ENCODE assay signal across 14 cellular contexts in genomic region chr11:118314985-118315384, GRCh38. TPM values are rescaled to one million over a fixed set of nuclear protein-coding genes. Genes with fewer than 3 reads are reported as not detected.
DNase-seq lines count a peak whose midpoint lies in the region; ATAC-seq, FAIRE-seq and TF ChIP-seq lines count a peak whose summit lies in the region.
"Had no signal": no experiment of that assay in that cellular context is flagged by ENCODE, and none has a peak within 500 bp of the region (broad histone marks: within the 10 kb centered on the region; RNA-seq: fewer than 3 reads in every experiment).

No MANE protein-coding gene starts in this region.

- no peaks in the 10 kb centered on the region for H3K36me3 Mint-ChIP-seq in endodermal cell (ENCODE audit: low read depth)

- FAIRE-seq in pancreas (lab: Jason Lieb, UNC) = no peak
- FAIRE-seq: G401.6 had no signal

- TF ChIP-seq CTCF in endodermal cell (conservative IDR thresholded peaks at IDR 0.05) = no peak
- no peak for TF ChIP-seq CTCF in pancreas (IDR thresholded peaks at IDR 0.05)
- no peak for TF ChIP-seq CTCF in adrenal gland (IDR thresholded peaks at IDR 0.05)

- H3K4me3 Mint-ChIP-seq in endodermal cell = peak overlapping the region; percentile 47

- no peak overlapping the region for H3K27ac ChIP-seq in endodermal cell (ENCODE audit: low read depth, low read length)
- no peak overlapping the region for H3K27ac ChIP-seq in pancreas
- no peak overlapping the region for H3K27ac ChIP-seq in adrenal gland

- H3K4me3 ChIP-seq in endodermal cell (ENCODE audit: low read length) (peak overlapping the region; percentile 70), pancreas (no peak overlapping the region), adrenal gland (no peak overlapping the region)
- H3K4me3 ChIP-seq: HAP-1, lung had no signal

- ATAC-seq in pancreas (peak; percentile 50 to 84 (median 56)), GM21717 (IDR thresholded peaks at IDR 0.05; ENCODE audit: unreplicated experiment) (no peak)

- H3K27ac Mint-ChIP-seq in endodermal cell = peak overlapping the region; percentile 96

- H3K27me3 Mint-ChIP-seq in endodermal cell (ENCODE audit: insufficient read depth) = peaks cover 20% of the 10 kb centered on the region

- no peaks in the 10 kb centered on the region for H3K27me3 ChIP-seq in endodermal cell (ENCODE audit: control insufficient read depth, insufficient read depth, low read length, poor library complexity, severe bottlenecking)
- peaks cover 0 to 7% (median 0%) of the 10 kb centered on the region in 4 donors for H3K27me3 ChIP-seq in pancreas
- H3K27me3 ChIP-seq in adrenal gland = peaks cover 18% of the 10 kb centered on the region

- DNase-seq in SIG-M5 treated with dmso at 0.1 percent for 504 hours (lab: John Stamatoyannopoulos, UW; ENCODE audit: unreplicated experiment) (peak; percentile 11), SIG-M5 (lab: John Stamatoyannopoulos, UW) (no peak), NCI-H774 (lab: John Stamatoyannopoulos, UW) (peak; percentile 27), endodermal cell (no peak), pancreas (no peak), adrenal gland (no peak), NCI-H1092 (lab: John Stamatoyannopoulos, UW) (no peak)
- DNase-seq: SW 1271 had no signal

- H3K9me3 ChIP-seq in endodermal cell (ENCODE audit: control insufficient read depth, low read length) = peaks cover 7% of the 10 kb centered on the region
- no peaks in the 10 kb centered on the region for H3K9me3 ChIP-seq in pancreas
- H3K9me3 ChIP-seq in adrenal gland (replicated peaks in 1 of 3) = no peaks in the 10 kb centered on the region
- H3K9me3 ChIP-seq: HAP-1 had no signal

- H3K36me3 ChIP-seq in endodermal cell (ENCODE audit: control insufficient read depth, insufficient read depth, low read length) (no peaks in the 10 kb centered on the region), pancreas (no peaks in the 10 kb centered on the region), adrenal gland (replicated peaks in 1 of 2) (no peaks in the 10 kb centered on the region)
- H3K36me3 ChIP-seq: HAP-1 had no signal

- peaks cover 5% of the 10 kb centered on the region for H3K9me3 Mint-ChIP-seq in endodermal cell

- no peak for TF ChIP-seq POLR2A in adrenal gland (IDR thresholded peaks at IDR 0.05)

- H3K4me1 ChIP-seq in endodermal cell (ENCODE audit: control insufficient read depth, insufficient read depth, low read length) (peaks cover 20% of the 10 kb centered on the region), pancreas (peaks cover 0 to 11% (median 4%) of the 10 kb centered on the region in 3 donors), adrenal gland (replicated peaks in 1 of 2) (peaks cover 0 to 9% of the 10 kb centered on the region in 2 donors)

- peaks cover 39% of the 10 kb centered on the region for H3K4me1 Mint-ChIP-seq in endodermal cell

- peak overlapping the region; percentile 14 for H3K9ac ChIP-seq in endodermal cell (ENCODE audit: extremely low read depth, low read length, poor library complexity, severe bottlenecking)

- WGBS in endodermal cell (ENCODE audit: insufficient coverage in 1 of 2, insufficient read length in 1 of 2), 2 experiments = 42 to 61% methylated on average over 2 to 4 of the region's 6 CpGs
- 13 to 16% methylated on average over 6 of the region's 6 CpGs for WGBS in pancreas, 2 donors
- 53 to 65% (median 61%) methylated on average over 6 of the region's 6 CpGs for WGBS in adrenal gland, 4 donors

- intact Hi-C loops in pancreas (cut with DNase I) (no loop called here), adrenal gland (cut with DNase I) (no loop called here)

RNA-seq across cellular contexts. Expression of gene CD3E, which starts 10.5 kb away (rescaled TPM):
- total RNA-seq in endodermal cell (under 1 TPM in 1 of 2 donors, not detected in 1; 0.29 TPM), pancreas (1 to 10 TPM in 4 of 6 donors, under 1 TPM in 2; 0.23 to 2.1 (median 1.5) TPM), adrenal gland (1 to 10 TPM in 5 of 8 donors, under 1 TPM in 2, not detected in 1; 0.63 to 3.4 (median 2.7) TPM)
- polyA plus RNA-seq in endodermal cell (2013, experiment 1 of 2) = not detected
- not detected for polyA plus RNA-seq in endodermal cell (2013, experiment 2 of 2)
- polyA plus RNA-seq in pancreas (under 1 TPM; 0.23 to 0.73 TPM), adrenal gland (1 to 10 TPM; 2.2 to 3.4 (median 2.7) TPM)
- total RNA-seq: A673, M059J had no signal

RNA-seq across cellular contexts. Expression of gene CD3D, which starts 27.5 kb away (rescaled TPM):
- total RNA-seq in endodermal cell (under 1 TPM in 1 of 2 donors, not detected in 1; 0.92 TPM), pancreas (1 to 10 TPM in 2 of 6 donors, under 1 TPM in 4; 0.23 to 2.4 (median 0.82) TPM), adrenal gland (1 to 10 TPM in 7 of 8 donors, under 1 TPM in 1; 0.61 to 8.0 (median 2.5) TPM)
- not detected for polyA plus RNA-seq in endodermal cell (2013, experiment 1 of 2)
- polyA plus RNA-seq in endodermal cell (2013, experiment 2 of 2) = not detected
- polyA plus RNA-seq in pancreas (under 1 TPM; 0.14 to 0.80 TPM), adrenal gland (1 to 10 TPM; 1.6 to 3.0 (median 2.1) TPM)
- total RNA-seq: A673, M059J had no signal

RNA-seq across cellular contexts. Expression of gene CD3G, which starts 29.2 kb away (rescaled TPM):
- total RNA-seq in endodermal cell = not detected
- not detected for polyA plus RNA-seq in endodermal cell (2013, experiment 1 of 2)
- polyA plus RNA-seq in endodermal cell (2013, experiment 2 of 2) = not detected
- under 1 TPM; 0.08 to 0.92 (median 0.52) TPM for total RNA-seq in pancreas
- under 1 TPM in 1 of 2 donors, not detected in 1; 0.04 TPM for polyA plus RNA-seq in pancreas
- total RNA-seq in adrenal gland = 1 to 10 TPM in 3 of 8 donors, under 1 TPM in 4, not detected in 1; 0.46 to 1.3 (median 0.69) TPM
- polyA plus RNA-seq in adrenal gland = under 1 TPM; 0.03 to 0.44 (median 0.40) TPM
- total RNA-seq: A673, M059J had no signal

RNA-seq across cellular contexts. Expression of gene UBE4A, which starts 44.4 kb away (rescaled TPM):
- total RNA-seq in endodermal cell = 10 to 100 TPM; 39.6 to 42.6 TPM
- polyA plus RNA-seq in endodermal cell (2013, experiment 1 of 2) = 27.3 TPM
- polyA plus RNA-seq in endodermal cell (2013, experiment 2 of 2) = 26.2 TPM
- total RNA-seq in pancreas = 10 to 100 TPM; 20.0 to 28.9 (median 21.8) TPM
- polyA plus RNA-seq in pancreas = 10 to 100 TPM; 14.2 to 17.9 TPM
- total RNA-seq in adrenal gland = 10 to 100 TPM; 29.6 to 52.8 (median 35.6) TPM
- polyA plus RNA-seq in adrenal gland = 10 to 100 TPM; 16.1 to 44.9 (median 29.7) TPM

RNA-seq across cellular contexts. Expression of gene MPZL2, which starts 50.9 kb away (rescaled TPM):
- total RNA-seq in endodermal cell = 1 to 10 TPM; 3.2 to 4.4 TPM
- 1.1 TPM for polyA plus RNA-seq in endodermal cell (2013, experiment 1 of 2)
- polyA plus RNA-seq in endodermal cell (2013, experiment 2 of 2) = 0.33 TPM
- total RNA-seq in pancreas = 10 to 100 TPM in 4 of 6 donors, 1 to 10 TPM in 2; 6.0 to 20.7 (median 13.8) TPM
- 10 to 100 TPM in 1 of 2 donors, 1 to 10 TPM in 1; 8.1 to 15.6 TPM for polyA plus RNA-seq in pancreas
- 10 to 100 TPM in 1 of 8 donors, 1 to 10 TPM in 6, under 1 TPM in 1; 0.48 to 14.9 (median 5.1) TPM for total RNA-seq in adrenal gland
- 10 to 100 TPM in 1 of 3 donors, 1 to 10 TPM in 2; 3.5 to 10.2 (median 6.0) TPM for polyA plus RNA-seq in adrenal gland
- total RNA-seq: A673 had no signal

Comparison
In these comparisons a context has a peak if more than half of its experiments do, and no peak if none do; other contexts are left out.
1. DNase-seq: peak in SIG-M5 treated with dmso at 0.1 percent for 504 hours (single experiment) and NCI-H774 (single experiment); none in SIG-M5 (single experiment), endodermal cell (single experiment), pancreas (0 of 6), adrenal gland (0 of 7) and NCI-H1092 (single experiment).